10 cellular contexts compared by ENCODE assay signal in the genomic region with DNA sequence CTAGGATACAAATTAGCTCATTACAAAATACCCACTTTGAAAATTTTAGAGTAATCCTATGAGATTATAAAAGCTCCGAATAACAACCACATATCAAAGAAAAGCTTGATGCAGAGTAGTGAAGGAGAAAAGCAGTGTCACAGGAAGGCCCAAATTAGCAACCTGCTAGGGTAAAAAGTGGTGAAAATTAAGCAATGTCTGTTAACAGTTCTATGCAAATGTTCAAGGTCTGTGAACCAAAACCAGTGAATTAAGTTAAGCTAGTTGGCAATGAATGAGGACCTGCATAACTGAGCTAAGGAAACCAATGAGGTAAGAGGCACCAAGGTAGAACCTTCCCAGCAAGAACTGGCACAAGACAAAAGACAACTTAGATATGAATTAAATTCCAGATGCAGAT. TPM values are rescaled to one million over a fixed set of nuclear protein-coding genes. Genes with fewer than 3 reads are reported as not detected.
DNase-seq lines count a peak whose midpoint lies in the region; ATAC-seq lines count a peak whose summit lies in the region.
"Had no signal": no experiment of that assay in that cellular context is flagged by ENCODE, and none has a peak within 500 bp of the region (broad histone marks: within the 10 kb centered on the region; RNA-seq: fewer than 3 reads in every experiment).

No MANE protein-coding gene starts in this region.

- H3K4me1 Mint-ChIP-seq in natural killer cell treated with Interleukin-12 subunit alpha and Interleukin-12 subunit beta and Interleukin-15 and Interleukin-18, amount 100 ng/mL, for 72 hours (ENCODE audit: low read depth in 2 of 2): peaks cover 27 to 31% of the 10 kb centered on the region in 2 donors
- H3K4me1 Mint-ChIP-seq: activated CD4-positive, alpha-beta T cell treated with anti-CD3 and anti-CD28 coated beads, Interleukin-2, amount 10 ng/mL, durations not matched to agents 7 days and 5 days had no signal

- peak; percentile 80 for DNase-seq in MV-4-11 (lab: John Stamatoyannopoulos, UW)
- DNase-seq in natural killer cell treated with Interleukin-12 subunit alpha and Interleukin-12 subunit beta and Interleukin-15 and Interleukin-18, amount 100 ng/mL, for 72 hours (ENCODE audit: low spot score): no peak
- no peak for DNase-seq in cortex of kidney (lab: John Stamatoyannopoulos, UW)
- no peak for DNase-seq in NCI-H82 (lab: John Stamatoyannopoulos, UW)
- no peak for DNase-seq in NCI-H1694 (lab: John Stamatoyannopoulos, UW)
- DNase-seq in activated CD8-positive, alpha-beta memory T cell treated with anti-CD3 and anti-CD28 coated beads, Interleukin-2, amount 50 U/mL, for 4 hours: no peak
- DNase-seq: activated CD4-positive, alpha-beta T cell treated with anti-CD3 and anti-CD28 coated beads, Interleukin-2, amount 10 ng/mL, durations not matched to agents 7 days and 5 days; NCI-H510A treated with DMSO at 0.1 percent for 48 hours had no signal

- H3K27me3 Mint-ChIP-seq in natural killer cell treated with Interleukin-12 subunit alpha and Interleukin-12 subunit beta and Interleukin-15 and Interleukin-18, amount 100 ng/mL, for 72 hours: no peaks in the 10 kb centered on the region
- H3K27me3 Mint-ChIP-seq: activated CD4-positive, alpha-beta T cell treated with anti-CD3 and anti-CD28 coated beads, Interleukin-2, amount 10 ng/mL, durations not matched to agents 7 days and 5 days had no signal

- H3K4me3 Mint-ChIP-seq in natural killer cell treated with Interleukin-12 subunit alpha and Interleukin-12 subunit beta and Interleukin-15 and Interleukin-18, amount 100 ng/mL, for 72 hours: peak overlapping the region; percentile 24
- H3K4me3 Mint-ChIP-seq: activated CD4-positive, alpha-beta T cell treated with anti-CD3 and anti-CD28 coated beads, Interleukin-2, amount 10 ng/mL, durations not matched to agents 7 days and 5 days had no signal

- ATAC-seq in GM18870 (IDR thresholded peaks at IDR 0.05; ENCODE audit: unreplicated experiment): peak; percentile 84
- ATAC-seq in HG02642 (IDR thresholded peaks at IDR 0.05; ENCODE audit: poor library complexity, unreplicated experiment): peak; percentile 74
- ATAC-seq in natural killer cell treated with Interleukin-12 subunit alpha and Interleukin-12 subunit beta and Interleukin-15 and Interleukin-18, amount 100 ng/mL, for 72 hours: peak; percentile 72 to 75

- H3K36me3 Mint-ChIP-seq in natural killer cell treated with Interleukin-12 subunit alpha and Interleukin-12 subunit beta and Interleukin-15 and Interleukin-18, amount 100 ng/mL, for 72 hours: no peaks in the 10 kb centered on the region

- peak overlapping the region; percentile 7 for H3K27ac Mint-ChIP-seq in natural killer cell treated with Interleukin-12 subunit alpha and Interleukin-12 subunit beta and Interleukin-15 and Interleukin-18, amount 100 ng/mL, for 72 hours
- H3K27ac Mint-ChIP-seq: activated CD4-positive, alpha-beta T cell treated with anti-CD3 and anti-CD28 coated beads, Interleukin-2, amount 10 ng/mL, durations not matched to agents 7 days and 5 days had no signal

- H3K9me3 Mint-ChIP-seq in natural killer cell treated with Interleukin-12 subunit alpha and Interleukin-12 subunit beta and Interleukin-15 and Interleukin-18, amount 100 ng/mL, for 72 hours: no peaks in the 10 kb centered on the region
- H3K9me3 Mint-ChIP-seq: activated CD4-positive, alpha-beta T cell treated with anti-CD3 and anti-CD28 coated beads, Interleukin-2, amount 10 ng/mL, durations not matched to agents 7 days and 5 days had no signal

RNA-seq across cellular contexts. Expression of gene PRDM10, which starts 29.6 kb away (rescaled TPM):
- total RNA-seq in natural killer cell treated with Interleukin-12 subunit alpha and Interleukin-12 subunit beta and Interleukin-15 and Interleukin-18, amount 100 ng/mL, for 72 hours: 10 to 100 TPM; 14.6 to 18.7 TPM
